1 cellular context compared by ENCODE assay signal in the genomic region with DNA sequence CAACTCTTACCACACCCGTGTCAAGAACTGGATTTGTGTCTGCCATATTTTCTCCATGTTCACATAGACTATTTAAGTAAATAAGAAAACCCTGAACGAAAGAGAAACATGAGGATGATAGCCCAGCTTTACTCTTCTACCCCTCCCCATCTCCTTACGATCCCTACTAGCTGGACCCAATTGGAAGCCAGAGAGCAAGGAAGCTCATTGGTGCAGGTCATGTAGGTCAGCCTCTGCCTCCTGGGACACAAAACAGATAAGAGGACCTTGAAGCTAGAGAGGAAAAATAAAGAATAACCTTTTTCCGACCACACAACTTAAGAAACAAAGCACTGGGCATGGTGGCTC.
TF ChIP-seq lines count a peak whose summit lies in the region.

No MANE protein-coding gene starts in this region.

TF ChIP-seq in GM23338, 12 proteins besides CTCF, POLR2A, EP300 and RAD21 (continued from another document):
- TF ChIP-seq, protein P1, sequence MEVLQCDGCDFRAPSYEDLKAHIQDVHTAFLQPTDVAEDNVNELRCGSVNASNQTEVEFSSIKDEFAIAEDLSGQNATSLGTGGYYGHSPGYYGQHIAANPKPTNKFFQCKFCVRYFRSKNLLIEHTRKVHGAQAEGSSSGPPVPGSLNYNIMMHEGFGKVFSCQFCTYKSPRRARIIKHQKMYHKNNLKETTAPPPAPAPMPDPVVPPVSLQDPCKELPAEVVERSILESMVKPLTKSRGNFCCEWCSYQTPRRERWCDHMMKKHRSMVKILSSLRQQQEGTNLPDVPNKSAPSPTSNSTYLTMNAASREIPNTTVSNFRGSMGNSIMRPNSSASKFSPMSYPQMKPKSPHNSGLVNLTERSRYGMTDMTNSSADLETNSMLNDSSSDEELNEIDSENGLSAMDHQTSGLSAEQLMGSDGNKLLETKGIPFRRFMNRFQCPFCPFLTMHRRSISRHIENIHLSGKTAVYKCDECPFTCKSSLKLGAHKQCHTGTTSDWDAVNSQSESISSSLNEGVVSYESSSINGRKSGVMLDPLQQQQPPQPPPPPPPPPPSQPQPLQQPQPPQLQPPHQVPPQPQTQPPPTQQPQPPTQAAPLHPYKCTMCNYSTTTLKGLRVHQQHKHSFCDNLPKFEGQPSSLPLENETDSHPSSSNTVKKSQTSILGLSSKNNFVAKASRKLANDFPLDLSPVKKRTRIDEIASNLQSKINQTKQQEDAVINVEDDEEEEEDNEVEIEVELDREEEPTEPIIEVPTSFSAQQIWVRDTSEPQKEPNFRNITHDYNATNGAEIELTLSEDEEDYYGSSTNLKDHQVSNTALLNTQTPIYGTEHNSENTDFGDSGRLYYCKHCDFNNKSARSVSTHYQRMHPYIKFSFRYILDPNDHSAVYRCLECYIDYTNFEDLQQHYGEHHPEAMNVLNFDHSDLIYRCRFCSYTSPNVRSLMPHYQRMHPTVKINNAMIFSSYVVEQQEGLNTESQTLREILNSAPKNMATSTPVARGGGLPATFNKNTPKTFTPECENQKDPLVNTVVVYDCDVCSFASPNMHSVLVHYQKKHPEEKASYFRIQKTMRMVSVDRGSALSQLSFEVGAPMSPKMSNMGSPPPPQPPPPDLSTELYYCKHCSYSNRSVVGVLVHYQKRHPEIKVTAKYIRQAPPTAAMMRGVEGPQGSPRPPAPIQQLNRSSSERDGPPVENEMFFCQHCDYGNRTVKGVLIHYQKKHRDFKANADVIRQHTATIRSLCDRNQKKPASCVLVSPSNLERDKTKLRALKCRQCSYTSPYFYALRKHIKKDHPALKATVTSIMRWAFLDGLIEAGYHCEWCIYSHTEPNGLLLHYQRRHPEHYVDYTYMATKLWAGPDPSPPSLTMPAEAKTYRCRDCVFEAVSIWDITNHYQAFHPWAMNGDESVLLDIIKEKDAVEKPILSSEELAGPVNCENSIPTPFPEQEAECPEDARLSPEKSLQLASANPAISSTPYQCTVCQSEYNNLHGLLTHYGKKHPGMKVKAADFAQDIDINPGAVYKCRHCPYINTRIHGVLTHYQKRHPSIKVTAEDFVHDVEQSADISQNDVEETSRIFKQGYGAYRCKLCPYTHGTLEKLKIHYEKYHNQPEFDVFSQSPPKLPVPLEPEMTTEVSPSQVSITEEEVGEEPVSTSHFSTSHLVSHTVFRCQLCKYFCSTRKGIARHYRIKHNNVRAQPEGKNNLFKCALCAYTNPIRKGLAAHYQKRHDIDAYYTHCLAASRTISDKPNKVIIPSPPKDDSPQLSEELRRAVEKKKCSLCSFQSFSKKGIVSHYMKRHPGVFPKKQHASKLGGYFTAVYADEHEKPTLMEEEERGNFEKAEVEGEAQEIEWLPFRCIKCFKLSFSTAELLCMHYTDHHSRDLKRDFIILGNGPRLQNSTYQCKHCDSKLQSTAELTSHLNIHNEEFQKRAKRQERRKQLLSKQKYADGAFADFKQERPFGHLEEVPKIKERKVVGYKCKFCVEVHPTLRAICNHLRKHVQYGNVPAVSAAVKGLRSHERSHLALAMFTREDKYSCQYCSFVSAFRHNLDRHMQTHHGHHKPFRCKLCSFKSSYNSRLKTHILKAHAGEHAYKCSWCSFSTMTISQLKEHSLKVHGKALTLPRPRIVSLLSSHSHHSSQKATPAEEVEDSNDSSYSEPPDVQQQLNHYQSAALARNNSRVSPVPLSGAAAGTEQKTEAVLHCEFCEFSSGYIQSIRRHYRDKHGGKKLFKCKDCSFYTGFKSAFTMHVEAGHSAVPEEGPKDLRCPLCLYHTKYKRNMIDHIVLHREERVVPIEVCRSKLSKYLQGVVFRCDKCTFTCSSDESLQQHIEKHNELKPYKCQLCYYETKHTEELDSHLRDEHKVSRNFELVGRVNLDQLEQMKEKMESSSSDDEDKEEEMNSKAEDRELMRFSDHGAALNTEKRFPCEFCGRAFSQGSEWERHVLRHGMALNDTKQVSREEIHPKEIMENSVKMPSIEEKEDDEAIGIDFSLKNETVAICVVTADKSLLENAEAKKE (CRISPR knock-in tag; IDR thresholded peaks at IDR 0.05): no peak
- TF ChIP-seq NANOG (IDR thresholded peaks at IDR 0.05; ENCODE audit: borderline replicate concordance) (no peak), ZNF331 (CRISPR knock-in tag; IDR thresholded peaks at IDR 0.05; ENCODE audit: low read depth) (no peak), REST (IDR thresholded peaks at IDR 0.05; ENCODE audit: unreplicated experiment) (no peak), CREB1 (CRISPR knock-in tag; IDR thresholded peaks at IDR 0.05; ENCODE audit: low read depth) (no peak), ZNF114 (CRISPR knock-in tag; IDR thresholded peaks at IDR 0.05) (no peak), STAT1 (IDR thresholded peaks at IDR 0.05; ENCODE audit: unreplicated experiment) (no peak), EZH2 (IDR thresholded peaks at IDR 0.05; ENCODE audit: low read depth, unreplicated experiment) (no peak), EZH2phosphoT487 (IDR thresholded peaks at IDR 0.05; ENCODE audit: unreplicated experiment) (no peak), JUNB (IDR thresholded peaks at IDR 0.05; ENCODE audit: unreplicated experiment) (no peak)
